In the genomic region with DNA sequence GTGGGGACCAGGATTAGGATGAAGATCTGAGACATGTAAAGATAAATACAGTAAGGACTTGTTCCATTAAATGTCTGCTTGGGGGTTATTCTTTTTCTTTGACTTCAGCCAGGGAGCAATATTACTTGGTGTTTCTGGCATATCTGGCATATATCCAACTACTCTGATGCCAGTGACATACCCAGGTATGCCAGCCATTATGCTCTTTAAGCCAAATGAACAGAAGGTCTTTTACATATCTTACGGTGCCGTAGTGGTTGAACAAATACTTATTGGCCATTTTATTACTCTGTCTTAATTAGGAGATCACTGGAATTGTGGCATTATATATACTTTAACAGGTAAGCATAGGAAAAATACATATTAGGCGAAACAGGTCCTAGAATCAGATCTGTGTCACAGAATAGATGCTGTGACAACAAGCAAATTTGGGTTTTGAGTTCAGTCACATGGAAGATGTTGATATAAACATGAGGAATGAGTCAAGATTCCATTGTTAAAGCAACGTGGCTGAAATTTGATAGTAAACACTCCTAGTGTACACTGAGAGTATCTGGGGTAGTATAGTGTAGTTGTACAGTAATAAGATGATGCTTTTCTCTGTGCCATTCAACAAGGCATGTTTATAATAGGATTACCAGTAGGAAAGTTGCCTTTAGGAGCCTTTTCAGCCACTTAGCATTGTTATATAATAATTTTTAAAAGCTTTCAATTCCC, we compare ENCODE assay signal across 21 cellular contexts.
A peak's percentile ranks its signal among the peaks of the same experiment; 100 is the strongest.
DNase-seq lines count a peak whose midpoint lies in the region; ATAC-seq and TF ChIP-seq lines count a peak whose summit lies in the region.
"Had no signal": no experiment of that assay in that cellular context is flagged by ENCODE, and none has a peak within 500 bp of the region (broad histone marks: within the 10 kb centered on the region; RNA-seq: fewer than 3 reads in every experiment).

No MANE protein-coding gene starts in this region.

- H4K20me1 ChIP-seq in MM.1S (ENCODE audit: insufficient read depth, low read length): no peaks in the 10 kb centered on the region

- H3K79me2 ChIP-seq in MM.1S (ENCODE audit: low read length): peaks cover 6% of the 10 kb centered on the region; the same call in 1 of the 2 replicates

- H3K27ac Mint-ChIP-seq in activated naive CD4-positive, alpha-beta T cell treated with anti-CD3 and anti-CD28 coated beads, Interleukin-2, amount 50 U/mL, for 72 hours: peak overlapping the region; percentile 9 to 33
- H3K27ac Mint-ChIP-seq in activated naive CD4-positive, alpha-beta T cell treated with anti-CD3 and anti-CD28 coated beads, Interleukin-2, amount 10 ng/mL, durations not matched to agents 7 days and 5 days: no peak overlapping the region
- H3K27ac Mint-ChIP-seq in chondrocyte (ENCODE audit: unreplicated experiment): peak overlapping the region; percentile 41
- peak overlapping the region; percentile 32 to 54 for H3K27ac Mint-ChIP-seq in stimulated activated naive CD8-positive, alpha-beta T cell treated with anti-CD3 and anti-CD28 coated beads, Interleukin-15, amount 100 ng/mL, for 72 hours
- H3K27ac Mint-ChIP-seq: B cell; brain; T-helper 1 cell treated with Interleukin-12 subunit alpha and Interleukin-12 subunit beta and Interleukin-4 antibody, amounts not matched to agents 30 μg/mL and 1 μg/mL, for 36 hours had no signal

- peak overlapping the region; percentile 18; the same call in 1 of the 2 replicates for H3K27ac ChIP-seq in MM.1S (ENCODE audit: low read length)
- H3K27ac ChIP-seq: WERI-Rb-1 had no signal

- CTCF ChIA-PET in activated naive CD4-positive, alpha-beta T cell treated with anti-CD3 and anti-CD28 coated beads, Interleukin-2, amount 10 ng/mL, durations not matched to agents 7 days and 5 days (lab: Charles Lee): no interaction called here

- no peak overlapping the region for H2AFZ ChIP-seq in MM.1S (ENCODE audit: low read length)

- H3K9ac ChIP-seq in MM.1S (ENCODE audit: low read length): no peak overlapping the region

- H3K4me3 ChIP-seq in MM.1S (ENCODE audit: low read length): no peak overlapping the region
- H3K4me3 ChIP-seq: lung had no signal

- H3K27me3 ChIP-seq in MM.1S (replicated peaks; ENCODE audit: insufficient read depth, low read length): no peaks in the 10 kb centered on the region

- TF ChIP-seq CTCF in MM.1S (IDR thresholded peaks at IDR 0.05; ENCODE audit: low read length) (no peak), chondrocyte (IDR thresholded peaks at IDR 0.05) (no peak)

- ATAC-seq in activated naive CD4-positive, alpha-beta T cell treated with anti-CD3 and anti-CD28 coated beads, Interleukin-2, amount 50 U/mL, for 72 hours: peak in 1 of 2 donors; percentile 77
- no peak for ATAC-seq in stimulated activated naive CD8-positive, alpha-beta T cell treated with anti-CD3 and anti-CD28 coated beads, Interleukin-15, amount 100 ng/mL, for 72 hours
- ATAC-seq: naive thymus-derived CD4-positive, alpha-beta T cell; Right ventricle myocardium inferior had no signal

- H3K4me3 Mint-ChIP-seq in activated naive CD4-positive, alpha-beta T cell treated with anti-CD3 and anti-CD28 coated beads, Interleukin-2, amount 10 ng/mL, durations not matched to agents 7 days and 5 days: no peak overlapping the region
- no peak overlapping the region for H3K4me3 Mint-ChIP-seq in chondrocyte (ENCODE audit: unreplicated experiment)
- peak overlapping the region in 1 of 2 donors; percentile 10 for H3K4me3 Mint-ChIP-seq in stimulated activated naive CD8-positive, alpha-beta T cell treated with anti-CD3 and anti-CD28 coated beads, Interleukin-15, amount 100 ng/mL, for 72 hours
- H3K4me3 Mint-ChIP-seq: B cell; brain; naive thymus-derived CD4-positive, alpha-beta T cell; T-helper 1 cell treated with Interleukin-12 subunit alpha and Interleukin-12 subunit beta and Interleukin-4 antibody, amounts not matched to agents 30 μg/mL and 1 μg/mL, for 36 hours had no signal

- no peak for DNase-seq in activated naive CD4-positive, alpha-beta T cell treated with anti-CD3 and anti-CD28 coated beads, Interleukin-2, amount 50 U/mL, for 72 hours (ENCODE audit: low spot score in 2 of 2)
- DNase-seq in activated naive CD4-positive, alpha-beta T cell treated with anti-CD3 and anti-CD28 coated beads, Interleukin-2, amount 10 ng/mL, durations not matched to agents 7 days and 5 days: no peak
- DNase-seq in MM.1S (no peak), chondrocyte (ENCODE audit: low spot score) (no peak), iPS-NIHi7 (ENCODE audit: extremely low spot score) (no peak)
- DNase-seq in stimulated activated naive CD8-positive, alpha-beta T cell treated with anti-CD3 and anti-CD28 coated beads, Interleukin-15, amount 100 ng/mL, for 72 hours: no peak
- no peak for DNase-seq in stimulated activated CD4-positive, alpha-beta T cell treated with anti-CD3 and anti-CD28 coated beads, Interleukin-1b, Interleukin-23, amount 100 ng/mL, for 48 hours
- DNase-seq: activated gamma-delta T cell treated with Interleukin-2 at 50 U/mL for 16 hours; Calu3; head of caudate nucleus; KG1; naive thymus-derived CD4-positive, alpha-beta T cell; NCI-H1417 treated with DMSO at 0.1 percent for 48 hours; NCI-H446 treated with DMSO at 0.1 percent for 48 hours; small intestine; WERI-Rb-1 had no signal

- no peak overlapping the region for H3K4me2 ChIP-seq in MM.1S (ENCODE audit: low read depth, low read length)

- H3K27me3 Mint-ChIP-seq in activated naive CD4-positive, alpha-beta T cell treated with anti-CD3 and anti-CD28 coated beads, Interleukin-2, amount 10 ng/mL, durations not matched to agents 7 days and 5 days: no peaks in the 10 kb centered on the region
- no peaks in the 10 kb centered on the region for H3K27me3 Mint-ChIP-seq in chondrocyte (ENCODE audit: low read depth)
- no peaks in the 10 kb centered on the region for H3K27me3 Mint-ChIP-seq in stimulated activated naive CD8-positive, alpha-beta T cell treated with anti-CD3 and anti-CD28 coated beads, Interleukin-15, amount 100 ng/mL, for 72 hours
- H3K27me3 Mint-ChIP-seq: brain; naive thymus-derived CD4-positive, alpha-beta T cell had no signal

- H3K4me1 ChIP-seq in MM.1S (ENCODE audit: low read length): peaks cover 57% of the 10 kb centered on the region

- no peaks in the 10 kb centered on the region for H3K36me3 ChIP-seq in MM.1S (replicated peaks; ENCODE audit: insufficient read depth, low read length)
- H3K36me3 ChIP-seq: WERI-Rb-1 had no signal

- no peaks in the 10 kb centered on the region for H3K4me1 Mint-ChIP-seq in activated naive CD4-positive, alpha-beta T cell treated with anti-CD3 and anti-CD28 coated beads, Interleukin-2, amount 10 ng/mL, durations not matched to agents 7 days and 5 days
- peaks cover 7% of the 10 kb centered on the region for H3K4me1 Mint-ChIP-seq in chondrocyte (ENCODE audit: low read depth)
- peaks cover 23% of the 10 kb centered on the region for H3K4me1 Mint-ChIP-seq in stimulated activated naive CD8-positive, alpha-beta T cell treated with anti-CD3 and anti-CD28 coated beads, Interleukin-15, amount 100 ng/mL, for 72 hours

- H3K9me2 ChIP-seq in MM.1S (replicated peaks; ENCODE audit: insufficient read depth, low read length): no peaks in the 10 kb centered on the region

- peaks cover 0 to 15% of the 10 kb centered on the region in 2 donors for H3K36me3 Mint-ChIP-seq in activated naive CD4-positive, alpha-beta T cell treated with anti-CD3 and anti-CD28 coated beads, Interleukin-2, amount 50 U/mL, for 72 hours
- H3K36me3 Mint-ChIP-seq in activated naive CD4-positive, alpha-beta T cell treated with anti-CD3 and anti-CD28 coated beads, Interleukin-2, amount 10 ng/mL, durations not matched to agents 7 days and 5 days: peaks cover 4% of the 10 kb centered on the region
- H3K36me3 Mint-ChIP-seq in chondrocyte (ENCODE audit: low read depth): peaks cover 29% of the 10 kb centered on the region

- peaks cover 20% of the 10 kb centered on the region for H3F3A ChIP-seq in MM.1S (ENCODE audit: insufficient read depth, low read length)

- H3K9me3 Mint-ChIP-seq in activated naive CD4-positive, alpha-beta T cell treated with anti-CD3 and anti-CD28 coated beads, Interleukin-2, amount 50 U/mL, for 72 hours: peaks cover 0 to 6% of the 10 kb centered on the region in 2 donors
- no peaks in the 10 kb centered on the region for H3K9me3 Mint-ChIP-seq in activated naive CD4-positive, alpha-beta T cell treated with anti-CD3 and anti-CD28 coated beads, Interleukin-2, amount 10 ng/mL, durations not matched to agents 7 days and 5 days
- no peaks in the 10 kb centered on the region for H3K9me3 Mint-ChIP-seq in chondrocyte (ENCODE audit: low read depth)
- no peaks in the 10 kb centered on the region for H3K9me3 Mint-ChIP-seq in stimulated activated naive CD8-positive, alpha-beta T cell treated with anti-CD3 and anti-CD28 coated beads, Interleukin-15, amount 100 ng/mL, for 72 hours
- H3K9me3 Mint-ChIP-seq: brain; naive thymus-derived CD4-positive, alpha-beta T cell; T-helper 1 cell treated with Interleukin-12 subunit alpha and Interleukin-12 subunit beta and Interleukin-4 antibody, amounts not matched to agents 30 μg/mL and 1 μg/mL, for 36 hours had no signal

- no peaks in the 10 kb centered on the region for H3K9me3 ChIP-seq in MM.1S (replicated peaks; ENCODE audit: insufficient read depth, low read length)
